ENCODE assay signal across 1 cellular context in the genomic region with DNA sequence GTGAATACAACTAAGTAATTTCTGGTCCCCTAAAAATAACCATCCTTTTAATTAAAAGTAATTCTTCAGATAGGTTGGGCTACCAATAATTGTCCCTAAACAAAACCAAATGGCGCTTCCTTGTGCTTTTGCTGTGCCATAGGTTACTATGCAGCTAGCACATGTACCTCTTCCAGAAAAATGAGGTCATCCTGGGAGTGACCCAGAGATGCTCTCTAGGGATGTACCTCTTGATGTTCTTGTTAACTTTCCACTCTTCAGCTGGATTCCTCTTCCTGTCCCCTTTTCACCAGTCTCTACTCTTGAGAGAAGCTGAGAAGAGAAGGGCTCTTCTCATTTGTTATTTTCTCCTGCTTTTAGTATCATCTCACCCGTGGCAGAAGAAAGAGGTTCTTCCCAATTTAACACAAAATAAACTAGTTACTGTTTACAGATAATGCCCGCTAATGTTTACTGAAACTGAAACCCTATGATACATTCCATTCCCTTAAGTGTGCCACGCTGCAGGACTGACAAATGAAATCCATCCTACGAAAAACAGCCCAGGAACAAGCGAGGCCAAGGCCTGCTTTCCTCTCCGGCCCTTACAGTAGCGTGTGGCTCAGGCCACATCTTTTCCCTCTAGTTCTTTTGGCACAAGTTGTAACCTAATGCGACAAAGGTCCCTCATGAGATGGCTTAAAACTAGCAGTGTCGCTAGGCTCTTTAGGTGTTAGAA.
A peak's percentile ranks its signal among the peaks of the same experiment; 100 is the strongest.
TF ChIP-seq lines count a peak whose summit lies in the region.

No MANE protein-coding gene starts in this region.

TF ChIP-seq in HepG2, 621 proteins besides CTCF, POLR2A, EP300 and RAD21:
- TF ChIP-seq ATF7 (IDR thresholded peaks at IDR 0.05) (0 out of 2 replicates have a peak, but pooled peaks have one; percentile 6), ATF7 (CRISPR knock-in tag; IDR thresholded peaks at IDR 0.05) (no peak), AKAP8 (CRISPR knock-in tag; IDR thresholded peaks at IDR 0.05) (no peak), KLF15 (CRISPR knock-in tag; IDR thresholded peaks at IDR 0.05; ENCODE audit: borderline replicate concordance) (no peak)
TF ChIP-seq in HepG2: peak in this region for 1.
